15 cellular contexts compared by ENCODE assay signal in the genomic region with DNA sequence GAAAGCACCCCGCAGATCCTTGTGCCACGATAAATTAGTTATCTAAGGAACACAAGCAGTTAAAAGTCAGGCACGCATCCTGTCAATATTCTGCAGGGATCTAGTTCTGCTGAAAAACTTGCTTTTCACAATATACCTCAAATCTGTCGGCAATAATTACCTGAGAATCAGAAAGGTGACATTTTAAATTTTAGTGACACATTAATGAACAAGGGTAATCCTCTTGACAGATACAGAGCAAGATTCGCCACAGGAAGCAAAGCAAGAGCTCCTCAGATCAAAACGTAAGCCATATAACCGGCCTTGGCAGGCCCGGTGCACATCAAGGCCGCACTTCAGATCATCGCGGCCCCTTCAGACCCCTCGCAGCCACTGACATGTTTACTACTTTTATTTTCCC.
DNase-seq lines count a peak whose midpoint lies in the region; ATAC-seq and TF ChIP-seq lines count a peak whose summit lies in the region.
"Had no signal": no experiment of that assay in that cellular context is flagged by ENCODE, and none has a peak within 500 bp of the region (broad histone marks: within the 10 kb centered on the region; RNA-seq: fewer than 3 reads in every experiment).

No MANE protein-coding gene starts in this region.

- peaks cover 19% of the 10 kb centered on the region; the same call in 2 of the 3 replicates for H3K36me3 Mint-ChIP-seq in GM23338 (ENCODE audit: low read depth)
- peaks cover 7% of the 10 kb centered on the region for H3K36me3 Mint-ChIP-seq in endodermal cell (ENCODE audit: low read depth)
- H3K36me3 Mint-ChIP-seq: CD4-positive, alpha-beta memory T cell had no signal

- no peak for ATAC-seq in GM23338

- H3K27ac Mint-ChIP-seq in GM23338 (no peak overlapping the region), endodermal cell (no peak overlapping the region)

- H3K14ac ChIP-seq in neuronal stem cell (ENCODE audit: low read length), result no peak overlapping the region

- no peak overlapping the region for H2BK120ac ChIP-seq in neuronal stem cell (ENCODE audit: low read depth, low read length)

- H3K23ac ChIP-seq in neuronal stem cell (ENCODE audit: low read depth, low read length, poor library complexity), result no peak overlapping the region

- H3F3A ChIP-seq in GM23338 (replicated peaks; ENCODE audit: low read depth), result no peaks in the 10 kb centered on the region

- H3K27me3 ChIP-seq in GM23338 (ENCODE audit: insufficient read depth) (no peaks in the 10 kb centered on the region), endodermal cell (ENCODE audit: control insufficient read depth, insufficient read depth, low read length, poor library complexity, severe bottlenecking) (no peaks in the 10 kb centered on the region), neuronal stem cell (ENCODE audit: control insufficient read depth in 3 of 3, insufficient read depth in 3 of 3, low read depth in 1 of 3, low read length in 3 of 3) (no peaks in the 10 kb centered on the region)

- H4K91ac ChIP-seq in neuronal stem cell (ENCODE audit: low read depth, low read length, poor library complexity), result no peak overlapping the region

- H3K4me3 ChIP-seq in GM23338, result no peak overlapping the region
- H3K4me3 ChIP-seq in endodermal cell (ENCODE audit: low read length), result no peak overlapping the region
- H3K4me3 ChIP-seq in neuronal stem cell (ENCODE audit: low read length in 2 of 2), result no peak overlapping the region

- no peaks in the 10 kb centered on the region for H4K20me1 ChIP-seq in GM23338 (replicated peaks; ENCODE audit: insufficient read depth)

- H3K18ac ChIP-seq in neuronal stem cell (ENCODE audit: low read length), result no peak overlapping the region

- H3K4me2 ChIP-seq in GM23338, result no peak overlapping the region
- H3K4me2 ChIP-seq in neuronal stem cell (ENCODE audit: insufficient read depth, low read length, poor library complexity, severe bottlenecking), result no peak overlapping the region

- H2AK5ac ChIP-seq in neuronal stem cell (ENCODE audit: low read depth, low read length), result no peak overlapping the region

- H3K36me3 ChIP-seq in GM23338 (ENCODE audit: insufficient read depth) (no peaks in the 10 kb centered on the region), endodermal cell (ENCODE audit: control insufficient read depth, insufficient read depth, low read length) (no peaks in the 10 kb centered on the region), neuronal stem cell (replicated peaks in 1 of 2; ENCODE audit: control insufficient read depth in 2 of 2, insufficient read depth in 2 of 2, low read length in 2 of 2) (no peaks in the 10 kb centered on the region)

- no peak overlapping the region for H2BK5ac ChIP-seq in neuronal stem cell (ENCODE audit: low read length)

- no peaks in the 10 kb centered on the region; the same call in 1 of the 2 replicates for H3K4me1 ChIP-seq in GM23338 (ENCODE audit: insufficient read depth)
- H3K4me1 ChIP-seq in endodermal cell (ENCODE audit: control insufficient read depth, insufficient read depth, low read length), result no peaks in the 10 kb centered on the region
- H3K4me1 ChIP-seq in neuronal stem cell (ENCODE audit: control insufficient read depth in 2 of 2, insufficient read depth in 1 of 2, low read depth in 1 of 2, low read length in 2 of 2), result no peaks in the 10 kb centered on the region

- no peak overlapping the region for H3K27ac ChIP-seq in GM23338 (ENCODE audit: low read depth)
- no peak overlapping the region for H3K27ac ChIP-seq in endodermal cell (ENCODE audit: low read depth, low read length)
- no peak overlapping the region for H3K27ac ChIP-seq in neuronal stem cell (replicated peaks; ENCODE audit: low read length)

- 0 out of 2 replicates have a peak overlapping the region, but pooled peaks have one; percentile 60 for H2AFZ ChIP-seq in GM23338
- H2AFZ ChIP-seq in neuronal stem cell (ENCODE audit: low read length), result peak overlapping the region; percentile 35

- H3K27me3 Mint-ChIP-seq in GM23338 (ENCODE audit: insufficient read depth, low read depth, poor library complexity), result peaks cover 5% of the 10 kb centered on the region
- H3K27me3 Mint-ChIP-seq in endodermal cell (ENCODE audit: insufficient read depth), result no peaks in the 10 kb centered on the region
- H3K27me3 Mint-ChIP-seq: CD4-positive, alpha-beta memory T cell had no signal

- no peaks in the 10 kb centered on the region for H3K9me3 ChIP-seq in endodermal cell (ENCODE audit: control insufficient read depth, low read length)
- H3K9me3 ChIP-seq in neuronal stem cell (replicated peaks in 1 of 2; ENCODE audit: control insufficient read depth in 2 of 2, insufficient read depth in 1 of 2, low read depth in 1 of 2, low read length in 2 of 2), result no peaks in the 10 kb centered on the region

- H3K79me2 ChIP-seq in GM23338 (replicated peaks; ENCODE audit: insufficient read depth), result no peaks in the 10 kb centered on the region

- no peak overlapping the region for H3K9ac ChIP-seq in endodermal cell (ENCODE audit: extremely low read depth, low read length, poor library complexity, severe bottlenecking)
- no peak overlapping the region for H3K9ac ChIP-seq in neuronal stem cell (ENCODE audit: low read depth, low read length, poor library complexity)

- peaks cover 8% of the 10 kb centered on the region for H3K9me2 ChIP-seq in GM23338 (ENCODE audit: insufficient read depth)

- no peak overlapping the region for H3K4ac ChIP-seq in neuronal stem cell (ENCODE audit: low read length)

- peaks cover 20% of the 10 kb centered on the region for H3K9me3 Mint-ChIP-seq in GM23338
- peaks cover 22% of the 10 kb centered on the region for H3K9me3 Mint-ChIP-seq in endodermal cell

- H4K8ac ChIP-seq in neuronal stem cell (ENCODE audit: low read depth, low read length), result no peak overlapping the region

- DNase-seq in GM23338 (ENCODE audit: low spot score) (no peak), SK-N-DZ (ENCODE audit: low spot score) (peak; percentile 29), endodermal cell (peak; percentile 1), neuronal stem cell (ENCODE audit: low spot score) (no peak), glomerular visceral epithelial cell (ENCODE audit: extremely low spot score) (no peak), EL (no peak), kidney glomerular epithelial cell (lab: John Stamatoyannopoulos, UW) (no peak)
- DNase-seq: C1 segment of cervical spinal cord; Calu3; CD4-positive, alpha-beta memory T cell; COR-L47; DMS53; GF-D8; H7; HCEC 1CT had no signal

- no peak overlapping the region for H2BK15ac ChIP-seq in neuronal stem cell (ENCODE audit: low read length)

- H2BK12ac ChIP-seq in neuronal stem cell (ENCODE audit: low read length), result no peak overlapping the region

- WGBS in endodermal cell (ENCODE audit: insufficient coverage in 1 of 2, insufficient read length in 1 of 2), 2 experiments, result 90 to 91% methylated on average over 11 to 12 of the region's 12 CpGs
- WGBS in neuronal stem cell (ENCODE audit: extremely low coverage in 2 of 2, insufficient read length in 2 of 2, insufficient replicate concordance in 1 of 2), 2 donors, result no CpG with 5 or more reads among the region's 12 CpGs

- no peak for TF ChIP-seq CTCF in GM23338 (conservative IDR thresholded peaks at IDR 0.05; ENCODE audit: low read depth in 2 of 2)
- no peak for TF ChIP-seq CTCF in endodermal cell (conservative IDR thresholded peaks at IDR 0.05)

- peaks cover 5% of the 10 kb centered on the region; the same call in 2 of the 3 replicates for H3K4me1 Mint-ChIP-seq in GM23338
- no peaks in the 10 kb centered on the region for H3K4me1 Mint-ChIP-seq in endodermal cell

- no peaks in the 10 kb centered on the region for H3K79me1 ChIP-seq in neuronal stem cell (ENCODE audit: low read depth, low read length)

- no peak overlapping the region for H3K4me3 Mint-ChIP-seq in GM23338
- no peak overlapping the region for H3K4me3 Mint-ChIP-seq in endodermal cell
- H3K4me3 Mint-ChIP-seq: CD4-positive, alpha-beta memory T cell had no signal

TF ChIP-seq in GM23338, 12 proteins besides CTCF, POLR2A, EP300 and RAD21:
- TF ChIP-seq CREB1 (CRISPR knock-in tag; IDR thresholded peaks at IDR 0.05; ENCODE audit: low read depth) (no peak), ZNF331 (CRISPR knock-in tag; IDR thresholded peaks at IDR 0.05; ENCODE audit: low read depth) (no peak), POLR2AphosphoS5 (IDR thresholded peaks at IDR 0.05; ENCODE audit: low read depth) (no peak), REST (IDR thresholded peaks at IDR 0.05; ENCODE audit: unreplicated experiment) (no peak), JUNB (IDR thresholded peaks at IDR 0.05; ENCODE audit: unreplicated experiment) (no peak), EZH2phosphoT487 (IDR thresholded peaks at IDR 0.05; ENCODE audit: unreplicated experiment) (no peak)

Comparison
In these comparisons a context has a peak if more than half of its experiments do, and no peak if none do; other contexts are left out.
1. DNase-seq: peak in SK-N-DZ (single experiment) and endodermal cell (single experiment); none in GM23338 (single experiment), neuronal stem cell (single experiment), glomerular visceral epithelial cell (single experiment), EL (single experiment) and kidney glomerular epithelial cell (single experiment).